ENCODE assay signal across 12 cellular contexts in the genomic region with DNA sequence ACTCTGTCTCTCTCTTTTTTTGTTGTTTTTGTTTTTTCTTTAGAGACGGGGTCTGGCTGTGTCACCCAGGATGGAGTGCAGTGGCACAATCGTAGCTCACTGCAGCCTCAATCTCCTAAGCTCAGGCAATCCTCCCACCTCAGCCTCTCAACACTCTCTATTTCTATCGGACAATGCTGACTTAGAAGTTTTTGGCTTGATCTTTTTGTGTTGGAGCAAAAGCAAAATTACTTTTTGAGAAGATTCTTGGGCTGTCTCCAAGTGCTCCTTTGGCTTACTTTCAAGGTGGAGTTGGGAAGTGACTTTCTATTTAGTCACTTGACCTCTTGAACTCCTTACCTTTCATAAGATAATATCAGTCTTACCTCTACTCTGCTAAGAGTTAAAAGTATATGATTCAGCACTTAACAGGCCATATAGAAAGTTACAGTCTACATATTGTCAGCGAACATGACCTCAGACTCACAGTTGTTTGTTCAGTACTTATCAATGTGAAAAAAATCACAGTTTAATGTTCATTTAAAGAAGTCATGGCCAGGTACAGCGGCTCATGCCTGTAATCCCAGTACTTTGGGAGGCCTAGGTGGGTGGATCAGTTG. TPM values are rescaled to one million over a fixed set of nuclear protein-coding genes. Genes with fewer than 3 reads are reported as not detected.
DNase-seq lines count a peak whose midpoint lies in the region; ATAC-seq and TF ChIP-seq lines count a peak whose summit lies in the region.
"Had no signal": no experiment of that assay in that cellular context is flagged by ENCODE, and none has a peak within 500 bp of the region (broad histone marks: within the 10 kb centered on the region; RNA-seq: fewer than 3 reads in every experiment).

No MANE protein-coding gene starts in this region.

- H3K4ac ChIP-seq in mesenchymal stem cell (ENCODE audit: low read depth in 1 of 2, low read length in 2 of 2), result no peak overlapping the region

- H3K4me3 ChIP-seq in mammary epithelial cell (replicated peaks in 1 of 3; ENCODE audit: insufficient read depth in 1 of 3, low read depth in 2 of 3, low read length in 3 of 3), result no peak overlapping the region
- H3K4me3 ChIP-seq in mesenchymal stem cell (ENCODE audit: insufficient read depth in 1 of 2, low read depth in 1 of 2, low read length in 2 of 2), result no peak overlapping the region

- no peak overlapping the region for H2BK15ac ChIP-seq in mesenchymal stem cell (ENCODE audit: low read depth, poor library complexity, severe bottlenecking)

- H3K27ac ChIP-seq in mammary epithelial cell (ENCODE audit: insufficient read depth, low read depth, low read length) (peak overlapping the region; percentile 26), mesenchymal stem cell (ENCODE audit: low read length, poor library complexity, severe bottlenecking) (no peak overlapping the region), caudate nucleus (ENCODE audit: low read depth, low read length) (no peak overlapping the region)

- H2BK5ac ChIP-seq in mesenchymal stem cell (ENCODE audit: low read depth, low read length, poor library complexity, severe bottlenecking), result no peak overlapping the region

- peak overlapping the region; percentile 41 for H3K4me2 ChIP-seq in mammary epithelial cell (ENCODE audit: insufficient read depth, low read depth, low read length)
- H3K4me2 ChIP-seq in mesenchymal stem cell (ENCODE audit: low read length, poor library complexity, severe bottlenecking), result no peak overlapping the region

- no peak overlapping the region for H3K23ac ChIP-seq in mesenchymal stem cell (ENCODE audit: low read length in 2 of 2)

- TF ChIP-seq CTCF in mammary epithelial cell (conservative IDR thresholded peaks at IDR 0.05 in 1 of 2, IDR thresholded peaks at IDR 0.05 in 1 of 2; ENCODE audit: extremely low read depth in 1 of 2, insufficient read depth in 1 of 2, low read depth in 1 of 2, low read length in 2 of 2) (no peak), omental fat pad (IDR thresholded peaks at IDR 0.05) (no peak)

- H4K20me1 ChIP-seq in mammary epithelial cell (ENCODE audit: insufficient read depth, low read length), result no peaks in the 10 kb centered on the region

- no peak overlapping the region for H3K18ac ChIP-seq in mesenchymal stem cell (ENCODE audit: low read depth in 1 of 2, low read length in 2 of 2)

- no peaks in the 10 kb centered on the region for H3K79me1 ChIP-seq in mesenchymal stem cell (replicated peaks; ENCODE audit: low read length, poor library complexity, severe bottlenecking)

- H2BK120ac ChIP-seq in mesenchymal stem cell (ENCODE audit: low read depth, low read length), result no peak overlapping the region

- CTCF ChIA-PET in mammary epithelial cell (lab: Charles Lee; ENCODE audit: low non-redundant PET), result no interaction called here

- H4K8ac ChIP-seq in mesenchymal stem cell (ENCODE audit: low read length), result no peak overlapping the region

- H2AFZ ChIP-seq in mammary epithelial cell (ENCODE audit: low read depth, low read length) (peak overlapping the region; percentile 42), mesenchymal stem cell (ENCODE audit: low read depth, low read length) (no peak overlapping the region)

- intact Hi-C loops in mammary epithelial cell (cut with micrococcal nuclease), result loop anchor here (5.0 kb wide), 1 partner anchor 41 kb away; a partner anchor contains a TSS

- in situ Hi-C loops in mammary epithelial cell (cut with MboI; ENCODE audit: low sequenced_read_pairs in 2 of 2), result no loop called here

- TSS peak; percentile 99 for BruUV-seq in mammary epithelial cell (replicated peaks; lab: Mats Ljungman, UMichigan)

- H3K14ac ChIP-seq in mesenchymal stem cell (ENCODE audit: low read length in 2 of 2), result no peak overlapping the region

- H4K91ac ChIP-seq in mesenchymal stem cell (ENCODE audit: low read length), result no peak overlapping the region

- H3K36me3 ChIP-seq in mammary epithelial cell (ENCODE audit: insufficient read depth, low read length) (no peaks in the 10 kb centered on the region), mesenchymal stem cell (ENCODE audit: control insufficient read depth in 1 of 2, insufficient read depth in 2 of 2, low read depth in 1 of 2, low read length in 2 of 2) (no peaks in the 10 kb centered on the region)

- DNase-seq in EH (ENCODE audit: low read depth) (peak; percentile 9), M059J (ENCODE audit: low read depth) (peak; percentile 89), mammary epithelial cell (peak; percentile 87), mesenchymal stem cell (no peak), caudate nucleus (lab: John Stamatoyannopoulos, UW) (no peak), omental fat pad (ENCODE audit: low spot score) (no peak)
- DNase-seq: CD4-positive, alpha-beta T cell; NCI-H2171 treated with DMSO at 0.1 percent for 48 hours; stimulated activated naive CD4-positive, alpha-beta T cell; T1000 had no signal

- H3K9ac ChIP-seq in mammary epithelial cell (ENCODE audit: insufficient read depth, low read length) (no peak overlapping the region), mesenchymal stem cell (ENCODE audit: low read length) (peak overlapping the region; percentile 23)

- WGBS in mammary epithelial cell (ENCODE audit: low coverage, missing lambda C conversion rate), result 10% methylated on average over 5 of the region's 5 CpGs
- 90% methylated on average over 3 of the region's 5 CpGs for WGBS in mesenchymal stem cell

- H3K9me3 ChIP-seq in mammary epithelial cell (replicated peaks; ENCODE audit: insufficient read depth, low read length) (no peaks in the 10 kb centered on the region), mesenchymal stem cell (ENCODE audit: control insufficient read depth, low read length) (no peaks in the 10 kb centered on the region)

- no peak for ATAC-seq in HG03378 (IDR thresholded peaks at IDR 0.05; ENCODE audit: unreplicated experiment)
- ATAC-seq in HG03095 (IDR thresholded peaks at IDR 0.05; ENCODE audit: unreplicated experiment), result no peak
- ATAC-seq in omental fat pad (ENCODE audit: low FRiP score), result no peak

- H2AK5ac ChIP-seq in mesenchymal stem cell (ENCODE audit: low read length, severe bottlenecking), result no peak overlapping the region

- dilution Hi-C loops in mammary epithelial cell (cut with HindIII; ENCODE audit: low sequenced_read_pairs), result no loop called here

- no peak overlapping the region for H2BK12ac ChIP-seq in mesenchymal stem cell (ENCODE audit: low read length in 2 of 2)

- H3K27me3 ChIP-seq in mammary epithelial cell (ENCODE audit: insufficient read depth, low read length), result no peaks in the 10 kb centered on the region
- H3K27me3 ChIP-seq in mesenchymal stem cell (ENCODE audit: control insufficient read depth in 1 of 2, insufficient read depth in 1 of 2, low read length in 2 of 2), result no peaks in the 10 kb centered on the region

- H3K4me1 ChIP-seq in mammary epithelial cell (ENCODE audit: insufficient read depth, low read length) (peaks cover 17% of the 10 kb centered on the region), mesenchymal stem cell (ENCODE audit: control insufficient read depth, insufficient read depth, low read depth, low read length) (peaks cover 1% of the 10 kb centered on the region)

- H3K79me2 ChIP-seq in mammary epithelial cell (ENCODE audit: insufficient read depth, low read length), result no peaks in the 10 kb centered on the region

RNA-seq across cellular contexts. Expression of a gene that starts 15.4 kb away (rescaled TPM):
- 18.0 and 20.1 TPM in 2 replicates for total RNA-seq in M059J (2014; rRNA removed; shearing (Covaris generic))
- total RNA-seq in mammary epithelial cell (10 to 100 TPM; 39.0 to 39.3 TPM), omental fat pad (10 to 100 TPM; 13.8 to 19.4 (median 16.7) TPM)
- 13.7 TPM for polyA plus RNA-seq in mammary epithelial cell
- polyA minus RNA-seq in mammary epithelial cell, result 22.0 TPM
- 12.3 TPM for polyA plus RNA-seq in mesenchymal stem cell (2013, experiment 1 of 2)
- polyA plus RNA-seq in mesenchymal stem cell (2013, experiment 2 of 2), result 12.6 TPM

RNA-seq across cellular contexts. Expression of a gene that starts 43.2 kb away (rescaled TPM):
- 20.2 and 23.6 TPM in 2 replicates for total RNA-seq in M059J (2014; rRNA removed; shearing (Covaris generic))
- total RNA-seq in mammary epithelial cell, result 10 to 100 TPM; 12.7 to 68.9 TPM
- polyA plus RNA-seq in mammary epithelial cell, result 12.3 TPM
- 24.3 TPM for polyA minus RNA-seq in mammary epithelial cell
- polyA plus RNA-seq in mesenchymal stem cell (2013, experiment 1 of 2), result 43.5 TPM
- polyA plus RNA-seq in mesenchymal stem cell (2013, experiment 2 of 2), result 41.0 TPM
- 10 to 100 TPM; 26.4 to 59.4 (median 37.7) TPM for total RNA-seq in omental fat pad

RNA-seq across cellular contexts. Expression of a gene that starts 48.1 kb away (rescaled TPM):
- 28.7 and 34.5 TPM in 2 replicates for total RNA-seq in M059J (2014; rRNA removed; shearing (Covaris generic))
- total RNA-seq in mammary epithelial cell (10 to 100 TPM; 34.3 to 36.3 TPM), omental fat pad (10 to 100 TPM; 17.7 to 25.5 (median 19.5) TPM)
- polyA plus RNA-seq in mammary epithelial cell, result 12.6 TPM
- polyA minus RNA-seq in mammary epithelial cell, result 7.0 TPM
- 20.0 TPM for polyA plus RNA-seq in mesenchymal stem cell (2013, experiment 1 of 2)
- polyA plus RNA-seq in mesenchymal stem cell (2013, experiment 2 of 2), result 21.7 TPM

Comparison
In these comparisons a context has a peak if more than half of its experiments do, and no peak if none do; other contexts are left out.
1. DNase-seq: peak in EH (single experiment), M059J (single experiment) and mammary epithelial cell (single experiment); none in mesenchymal stem cell (single experiment), caudate nucleus (0 of 61) and omental fat pad (single experiment).